8 cellular contexts compared by ENCODE assay signal in the genomic region with DNA sequence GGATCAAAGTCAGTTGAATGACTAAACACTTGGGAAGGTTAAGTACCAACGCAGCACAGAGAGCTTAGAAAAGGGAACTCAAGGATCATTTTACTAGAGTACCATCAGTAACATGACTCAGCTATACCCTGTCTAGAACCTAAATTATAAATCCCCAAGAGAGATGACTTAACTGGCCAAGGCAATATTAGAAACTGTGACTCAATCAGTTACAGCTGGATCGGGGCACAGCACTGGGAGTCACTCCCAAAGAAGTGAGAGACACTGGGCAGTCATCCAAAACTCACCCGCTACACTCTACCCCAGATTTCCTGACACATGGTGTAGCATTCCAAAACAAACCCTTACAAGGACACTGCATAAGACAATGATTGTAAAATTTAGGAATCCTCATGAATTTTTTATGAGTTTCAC. TPM values are rescaled to one million over a fixed set of nuclear protein-coding genes. Genes with fewer than 3 reads are reported as not detected.
A peak's percentile ranks its signal among the peaks of the same experiment; 100 is the strongest.
DNase-seq lines count a peak whose midpoint lies in the region; ATAC-seq, FAIRE-seq and TF ChIP-seq lines count a peak whose summit lies in the region.

No MANE protein-coding gene starts in this region.

- CTCF ChIA-PET in activated B cell treated with CpG ODN at 0.5 μM for 24 hours (lab: Charles Lee), result interaction anchor here (0.9 kb wide), 1 partner anchor 29 kb away, joined by 4 read pairs; no protein-coding TSS in a partner anchor

- no peak for FAIRE-seq in D721Med (lab: Jason Lieb, UNC)

- H3K27me3 Mint-ChIP-seq in activated B cell treated with CpG ODN at 0.5 μM for 24 hours, result no peaks in the 10 kb centered on the region

- TF ChIP-seq POLR2A in NB4 (IDR thresholded peaks at IDR 0.05; ENCODE audit: extremely low read depth, insufficient read length), result no peak

- H3K27me3 ChIP-seq in psoas muscle (ENCODE audit: insufficient read depth in 3 of 3, low read length in 2 of 3), result no peaks in the 10 kb centered on the region

- ATAC-seq in activated B cell treated with CpG ODN at 0.5 μM for 24 hours (ENCODE audit: low read depth), result peak; percentile 80
- ATAC-seq in psoas muscle, result peak; percentile 91 to 96 (median 93)

- H3K4me1 Mint-ChIP-seq in activated B cell treated with CpG ODN at 0.5 μM for 24 hours, result peaks cover 53% of the 10 kb centered on the region

- POLR2A ChIA-PET in activated B cell treated with CpG ODN at 0.5 μM for 24 hours (lab: Charles Lee), result interaction anchor here (2.8 kb wide), 1 partner anchor 17 kb away, joined by 15 read pairs; a partner anchor contains a TSS

- peaks cover 0 to 20% of the 10 kb centered on the region in 2 donors for H3K36me3 ChIP-seq in psoas muscle (ENCODE audit: insufficient read depth in 1 of 2, low read depth in 1 of 2)

- TF ChIP-seq CTCF in NB4 (IDR thresholded peaks at IDR 0.05; ENCODE audit: low read depth, low read length) (no peak), activated B cell treated with CpG ODN at 0.5 μM for 24 hours (IDR thresholded peaks at IDR 0.05) (no peak), psoas muscle (IDR thresholded peaks at IDR 0.05) (no peak), D721Med (IDR thresholded peaks at IDR 0.05; ENCODE audit: insufficient read depth, missing control alignments) (no peak)

- H3K9me3 Mint-ChIP-seq in activated B cell treated with CpG ODN at 0.5 μM for 24 hours, result no peaks in the 10 kb centered on the region

- 1 to 3% (median 2%) methylated on average over 3 of the region's 3 CpGs for WGBS in psoas muscle, 3 donors

- peak; percentile 39 for DNase-seq in NCI-H510A treated with DMSO at 0.1 percent for 48 hours (lab: John Stamatoyannopoulos, UW)
- no peak for DNase-seq in NCI-H510A (lab: John Stamatoyannopoulos, UW)
- peak; percentile 91 for DNase-seq in NB4 (ENCODE audit: low read depth)
- no peak for DNase-seq in activated B cell treated with CpG ODN at 0.5 μM for 24 hours
- peak; percentile 19 to 91 (median 72) for DNase-seq in head of caudate nucleus
- peak; percentile 73 to 87 for DNase-seq in psoas muscle
- DNase-seq in stimulated activated naive CD4-positive, alpha-beta T cell (lab: John Stamatoyannopoulos, UW), result no peak
- DNase-seq in D721Med (ENCODE audit: insufficient read length, low spot score), result no peak

- H3K4me3 Mint-ChIP-seq in activated B cell treated with CpG ODN at 0.5 μM for 24 hours, result no peak overlapping the region

- peak overlapping the region; percentile 85 for H3K27ac ChIP-seq in psoas muscle

- H3K27ac Mint-ChIP-seq in activated B cell treated with CpG ODN at 0.5 μM for 24 hours, result no peak overlapping the region

- intact Hi-C loops in activated B cell treated with CpG ODN at 0.5 μM for 24 hours (cut with micrococcal nuclease), result no loop called here
- intact Hi-C loops in head of caudate nucleus (cut with DNase I), result no loop called here
- intact Hi-C loops in psoas muscle (cut with DNase I), result no loop called here

- H3K4me1 ChIP-seq in psoas muscle, result peaks cover 75% of the 10 kb centered on the region

- H3K9me3 ChIP-seq in psoas muscle, result no peaks in the 10 kb centered on the region

- H3K36me3 Mint-ChIP-seq in activated B cell treated with CpG ODN at 0.5 μM for 24 hours (ENCODE audit: low read depth), result peaks cover 53% of the 10 kb centered on the region

- H3K4me3 ChIP-seq in NB4 (ENCODE audit: low read depth, low read length) (no peak overlapping the region), psoas muscle (peak overlapping the region; percentile 20)

RNA-seq across cellular contexts. Expression of a gene that starts 17.7 kb away (rescaled TPM):
- total RNA-seq in activated B cell treated with CpG ODN at 0.5 μM for 24 hours (45.6 and 49.3 TPM in 2 replicates), psoas muscle (10 to 100 TPM; 54.2 to 69.0 (median 62.7) TPM)
- 10 to 100 TPM; 47.6 to 77.2 (median 59.3) TPM for polyA plus RNA-seq in psoas muscle

RNA-seq across cellular contexts. Expression of a gene that starts 26.9 kb away (rescaled TPM):
- 3.0 and 3.4 TPM in 2 replicates for total RNA-seq in activated B cell treated with CpG ODN at 0.5 μM for 24 hours
- under 1 TPM; 0.28 to 0.55 (median 0.51) TPM for total RNA-seq in psoas muscle
- polyA plus RNA-seq in psoas muscle, result under 1 TPM; 0.44 to 0.61 (median 0.47) TPM

Comparison
In these comparisons a context has a peak if more than half of its experiments do, and no peak if none do; other contexts are left out.
1. DNase-seq: peak in NCI-H510A treated with DMSO at 0.1 percent for 48 hours (single experiment), NB4 (single experiment), head of caudate nucleus (42 of 42) and psoas muscle (2 of 2); none in NCI-H510A (single experiment), activated B cell treated with CpG ODN at 0.5 μM for 24 hours (single experiment), stimulated activated naive CD4-positive, alpha-beta T cell (0 of 6) and D721Med (single experiment).